10 cellular contexts compared by ENCODE assay signal in the genomic region with DNA sequence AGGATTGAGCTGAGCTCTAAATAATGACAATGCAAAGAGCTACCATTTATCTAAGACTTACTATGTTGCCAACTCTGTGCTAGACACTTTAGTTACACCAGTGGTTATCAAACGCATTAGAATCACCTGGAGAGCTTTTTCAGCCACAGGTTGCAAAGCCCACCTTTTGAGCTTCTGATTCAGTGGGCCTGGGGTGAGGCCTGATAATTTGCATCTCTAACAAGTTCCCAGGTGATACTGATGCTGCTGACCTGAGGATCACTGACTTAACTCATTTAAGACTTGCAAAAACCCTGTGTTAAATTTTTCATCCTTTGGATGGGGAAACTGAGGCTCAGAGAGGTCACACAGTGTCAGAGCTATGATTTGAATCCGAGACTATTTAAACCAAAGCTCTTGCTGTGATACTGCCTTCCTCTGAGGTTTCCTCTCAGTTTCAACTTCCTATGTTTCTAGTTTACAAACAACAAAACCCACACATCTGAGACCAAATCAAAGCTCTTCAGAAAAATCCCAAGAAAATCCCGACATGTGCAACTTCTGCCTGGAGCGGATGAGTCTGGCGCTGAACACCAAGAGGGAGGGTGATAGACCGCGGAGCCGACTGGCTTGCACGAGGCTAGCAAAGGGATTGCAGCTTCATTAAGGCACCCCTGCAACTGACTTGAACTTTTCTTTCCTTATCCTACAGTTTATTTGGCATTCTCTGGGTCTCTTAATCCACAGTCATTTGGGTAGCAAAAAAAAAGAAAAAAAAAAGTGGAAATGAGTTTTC.
DNase-seq lines count a peak whose midpoint lies in the region; ATAC-seq, FAIRE-seq and TF ChIP-seq lines count a peak whose summit lies in the region.
"Had no signal": no experiment of that assay in that cellular context is flagged by ENCODE, and none has a peak within 500 bp of the region (broad histone marks: within the 10 kb centered on the region; RNA-seq: fewer than 3 reads in every experiment).

No MANE protein-coding gene starts in this region.

- FAIRE-seq in bronchial epithelial cell (lab: Jason Lieb, UNC) = no peak
- FAIRE-seq in HepG2 (lab: Jason Lieb, UNC) = no peak

- ATAC-seq in HepG2 = peak; percentile 60; the same call in 2 of the 3 replicates
- no peak for ATAC-seq in activated CD8-positive, alpha-beta memory T cell treated with anti-CD3 and anti-CD28 coated beads, Interleukin-2, amount 10 ng/mL, durations not matched to agents 7 days and 5 days

- TF ChIP-seq EP300 in HepG2 (IDR thresholded peaks at IDR 0.05; ENCODE audit: low read depth in 2 of 2, low read length in 2 of 2) (no peak), HepG2 (CRISPR knock-in tag; IDR thresholded peaks at IDR 0.05; ENCODE audit: borderline replicate concordance) (no peak), transverse colon (IDR thresholded peaks at IDR 0.05; ENCODE audit: low read depth) (no peak)

- H3K4me1 ChIP-seq in HepG2 (ENCODE audit: insufficient read depth, low read length) = peaks cover 13% of the 10 kb centered on the region
- H3K4me1 ChIP-seq in transverse colon = peaks cover 0 to 16% (median 4%) of the 10 kb centered on the region in 4 donors

- BruUV-seq in HepG2 (replicated peaks; lab: Mats Ljungman, UMichigan) = no TSS peak

- in situ Hi-C loops in HepG2 (cut with HindIII; ENCODE audit: extremely low pct_ligation_motif_present, low pct_unique_long_range_greater_than_20kb) = no loop called here
- in situ Hi-C loops in transverse colon (cut with MboI; ENCODE audit: low pct_ligation_motif_present in 1 of 4, low pct_unique_long_range_greater_than_20kb in 1 of 4, low sequenced_read_pairs in 3 of 4) = no loop called here

- peak; percentile 39 for DNase-seq in NCI-H1092 treated with DMSO at 0.1 percent for 48 hours (lab: John Stamatoyannopoulos, UW)
- DNase-seq in NCI-H1092 (lab: John Stamatoyannopoulos, UW) = no peak
- peak; percentile 7 for DNase-seq in bronchial epithelial cell (ENCODE audit: low read depth)
- DNase-seq in HepG2 (ENCODE audit: low spot score) = no peak
- no peak for DNase-seq in transverse colon
- no peak for DNase-seq in WERI-Rb-1
- DNase-seq in activated CD8-positive, alpha-beta memory T cell treated with anti-CD3 and anti-CD28 coated beads, Interleukin-2, amount 10 ng/mL, durations not matched to agents 7 days and 5 days = no peak
- no peak for DNase-seq in HEK293T (ENCODE audit: extremely low spot score)
- DNase-seq: 8988T; stimulated activated CD4-positive, alpha-beta T cell treated with anti-CD3 and anti-CD28 coated beads, Interleukin-4, amount 100 ng/mL, for 24 hours had no signal

- H3K79me2 ChIP-seq in HepG2 (ENCODE audit: insufficient read depth, low read length) = no peaks in the 10 kb centered on the region

- H3K27me3 Mint-ChIP-seq in activated CD8-positive, alpha-beta memory T cell treated with anti-CD3 and anti-CD28 coated beads, Interleukin-2, amount 10 ng/mL, durations not matched to agents 7 days and 5 days = peaks cover 31% of the 10 kb centered on the region

- no peaks in the 10 kb centered on the region for H4K20me1 ChIP-seq in HepG2 (ENCODE audit: insufficient read depth, low read length)

- H3K27ac ChIP-seq in HepG2 (ENCODE audit: extremely low read length, insufficient read depth, low read length) = no peak overlapping the region
- peak overlapping the region in 2 of 4 donors; percentile 14 to 67 for H3K27ac ChIP-seq in transverse colon
- no peak overlapping the region for H3K27ac ChIP-seq in WERI-Rb-1

- H3K27me3 ChIP-seq in bronchial epithelial cell (ENCODE audit: control insufficient read depth, insufficient read depth, low read length) = peaks cover 1% of the 10 kb centered on the region
- H3K27me3 ChIP-seq in HepG2 (ENCODE audit: control insufficient read depth in 1 of 2, insufficient read depth in 2 of 2, low read length in 2 of 2) = peaks cover 0 to 13% of the 10 kb centered on the region in 2 experiments; a peak in 2 of 5 replicates
- no peaks in the 10 kb centered on the region for H3K27me3 ChIP-seq in transverse colon
- no peaks in the 10 kb centered on the region for H3K27me3 ChIP-seq in WERI-Rb-1 (ENCODE audit: insufficient read depth, low read depth, severe bottlenecking)

- H3K36me3 ChIP-seq in bronchial epithelial cell (ENCODE audit: control insufficient read depth, insufficient read depth, low read length) (no peaks in the 10 kb centered on the region), HepG2 (replicated peaks in 1 of 2; ENCODE audit: control insufficient read depth in 1 of 2, insufficient read depth in 2 of 2, low read length in 2 of 2) (no peaks in the 10 kb centered on the region), transverse colon (no peaks in the 10 kb centered on the region), WERI-Rb-1 (no peaks in the 10 kb centered on the region)

- H3K4me3 Mint-ChIP-seq in activated CD8-positive, alpha-beta memory T cell treated with anti-CD3 and anti-CD28 coated beads, Interleukin-2, amount 10 ng/mL, durations not matched to agents 7 days and 5 days = no peak overlapping the region

- peak overlapping the region; percentile 66 for H3K4me2 ChIP-seq in HepG2 (ENCODE audit: low read depth, low read length)

- POLR2A ChIA-PET in HepG2 (lab: Yijun Ruan, JAX) (no interaction called here), HEK293T (lab: Yijun Ruan, JAX) (no interaction called here)

- H3K9ac ChIP-seq in HepG2 (ENCODE audit: insufficient read depth, low read depth, low read length) = no peak overlapping the region

- H3K9me3 ChIP-seq in HepG2 (ENCODE audit: low read length) (no peaks in the 10 kb centered on the region), transverse colon (no peaks in the 10 kb centered on the region), WERI-Rb-1 (ENCODE audit: severe bottlenecking) (no peaks in the 10 kb centered on the region)

- intact Hi-C loops in HepG2 (cut with micrococcal nuclease; ENCODE audit: unreplicated experiment) (no loop called here), transverse colon (cut with DNase I; ENCODE audit: low total_unique reads) (no loop called here)

- TF ChIP-seq RAD21 in HepG2 (CRISPR knock-in tag; IDR thresholded peaks at IDR 0.05) = no peak

- H3K4me3 ChIP-seq in bronchial epithelial cell (ENCODE audit: low read depth, low read length) (no peak overlapping the region), HepG2 (replicated peaks in 1 of 3; ENCODE audit: insufficient read depth in 1 of 3, low read depth in 2 of 3, low read length in 3 of 3) (peak overlapping the region in 1 of 3 experiments; percentile 49; a peak in 1 of 6 replicates), transverse colon (peak overlapping the region in 3 of 4 donors; percentile 10 to 37 (median 19)), WERI-Rb-1 (ENCODE audit: low read depth, low read length) (no peak overlapping the region)

- H3K9me3 Mint-ChIP-seq in activated CD8-positive, alpha-beta memory T cell treated with anti-CD3 and anti-CD28 coated beads, Interleukin-2, amount 10 ng/mL, durations not matched to agents 7 days and 5 days (ENCODE audit: low read depth) = no peaks in the 10 kb centered on the region

- H2AFZ ChIP-seq in HepG2 (ENCODE audit: low read length) = no peak overlapping the region

- no peak overlapping the region for H3K27ac Mint-ChIP-seq in activated CD8-positive, alpha-beta memory T cell treated with anti-CD3 and anti-CD28 coated beads, Interleukin-2, amount 10 ng/mL, durations not matched to agents 7 days and 5 days

- no peaks in the 10 kb centered on the region for H3K36me3 Mint-ChIP-seq in activated CD8-positive, alpha-beta memory T cell treated with anti-CD3 and anti-CD28 coated beads, Interleukin-2, amount 10 ng/mL, durations not matched to agents 7 days and 5 days

- CTCF ChIA-PET in HepG2 (lab: Yijun Ruan, JAX; ENCODE audit: low intra/inter-chr PET ratio, low total read pairs) = no interaction called here
- CTCF ChIA-PET in activated CD8-positive, alpha-beta memory T cell treated with anti-CD3 and anti-CD28 coated beads, Interleukin-2, amount 10 ng/mL, durations not matched to agents 7 days and 5 days (lab: Charles Lee) = no interaction called here
- CTCF ChIA-PET in HEK293T (lab: Yijun Ruan, JAX) = no interaction called here

- TF ChIP-seq CTCF in bronchial epithelial cell (IDR thresholded peaks at IDR 0.05; ENCODE audit: insufficient read depth, low read length, severe bottlenecking) (no peak), HepG2 (CRISPR knock-in tag; IDR thresholded peaks at IDR 0.05) (no peak), transverse colon (IDR thresholded peaks at IDR 0.05) (no peak), WERI-Rb-1 (IDR thresholded peaks at IDR 0.05; ENCODE audit: low read depth, low read length) (no peak)

- H3K4me1 Mint-ChIP-seq in activated CD8-positive, alpha-beta memory T cell treated with anti-CD3 and anti-CD28 coated beads, Interleukin-2, amount 10 ng/mL, durations not matched to agents 7 days and 5 days = peaks cover 4% of the 10 kb centered on the region

- WGBS in HepG2 (ENCODE audit: low lambda C conversion rate) = 42% methylated on average over 9 of the region's 9 CpGs
- WGBS in transverse colon (ENCODE audit: low coverage in 1 of 2), 2 donors = 25 to 49% methylated on average over 7 to 9 of the region's 9 CpGs

- TF ChIP-seq POLR2A in HepG2 (IDR thresholded peaks at IDR 0.05; ENCODE audit: insufficient read depth in 1 of 2, low read depth in 2 of 2, low read length in 2 of 2) (no peak), transverse colon (IDR thresholded peaks at IDR 0.05) (no peak)

TF ChIP-seq in HepG2, 621 proteins besides CTCF, POLR2A, EP300 and RAD21:
- TF ChIP-seq ZNF678 (CRISPR knock-in tag; IDR thresholded peaks at IDR 0.05) (no peak), RCOR2 (CRISPR knock-in tag; IDR thresholded peaks at IDR 0.05) (no peak), CEBPB (IDR thresholded peaks at IDR 0.05; ENCODE audit: borderline replicate concordance, low read depth, low read length) (no peak)

TF ChIP-seq in HEK293T, 16 proteins besides CTCF, POLR2A, EP300 and RAD21:
- no peak for TF ChIP-seq FOXA1 (IDR thresholded peaks at IDR 0.05)
- TF ChIP-seq ARNT (IDR thresholded peaks at IDR 0.05) = no peak
- TF ChIP-seq FOXM1 (IDR thresholded peaks at IDR 0.05; ENCODE audit: borderline replicate concordance) = no peak
- TF ChIP-seq SUZ12 (IDR thresholded peaks at IDR 0.05) = no peak
- no peak for TF ChIP-seq ELF4 (IDR thresholded peaks at IDR 0.05)
- no peak for TF ChIP-seq CTBP1 (IDR thresholded peaks at IDR 0.05; ENCODE audit: borderline replicate concordance)
- TF ChIP-seq TARDBP (IDR thresholded peaks at IDR 0.05) = no peak
- no peak for TF ChIP-seq BHLHE40 (IDR thresholded peaks at IDR 0.05; ENCODE audit: borderline replicate concordance)

Comparison
In these comparisons a context has a peak if more than half of its experiments do, and no peak if none do; other contexts are left out.
1. DNase-seq: peak in NCI-H1092 treated with DMSO at 0.1 percent for 48 hours (single experiment) and bronchial epithelial cell (single experiment); none in NCI-H1092 (single experiment), HepG2 (single experiment), transverse colon (single experiment), WERI-Rb-1 (single experiment), activated CD8-positive, alpha-beta memory T cell treated with anti-CD3 and anti-CD28 coated beads, Interleukin-2, amount 10 ng/mL, durations not matched to agents 7 days and 5 days (single experiment) and HEK293T (single experiment).
2. H3K4me3 ChIP-seq: peak in transverse colon (3 of 4); none in bronchial epithelial cell (single experiment) and WERI-Rb-1 (single experiment).